In genomic region chr10:13732485-13732884, GRCh38 we compare ENCODE assay signal across 29 cellular contexts.
A peak's percentile ranks its signal among the peaks of the same experiment; 100 is the strongest.
DNase-seq lines count a peak whose midpoint lies in the region; ATAC-seq lines count a peak whose summit lies in the region.
"Had no signal": no experiment of that assay in that cellular context is flagged by ENCODE, and none has a peak within 500 bp of the region (broad histone marks: within the 10 kb centered on the region; RNA-seq: fewer than 3 reads in every experiment).

No MANE protein-coding gene starts in this region.

- ATAC-seq in sciatic nerve (peak; percentile 68), GM21515 (IDR thresholded peaks at IDR 0.05; ENCODE audit: unreplicated experiment) (no peak)
- ATAC-seq: activated CD8-positive, alpha-beta T cell treated with anti-CD3 and anti-CD28 coated beads for 36 hours; CD8-positive, alpha-beta T cell had no signal

- intact Hi-C loops in dendritic cell treated with granulocyte-macrophage colony-stimulating factor and Interleukin-4, amounts not matched to agents 40 ng/mL and 50 ng/mL, for 4 days (cut with micrococcal nuclease), result no loop called here
- intact Hi-C loops in sciatic nerve (cut with DNase I), result no loop called here

- DNase-seq in NCI-H1105 (lab: John Stamatoyannopoulos, UW), result peak; percentile 7
- no peak for DNase-seq in NCI-H1105 treated with DMSO at 0.1 percent for 48 hours (lab: John Stamatoyannopoulos, UW)
- DNase-seq in NCI-H2171 (lab: John Stamatoyannopoulos, UW), result peak; percentile 52
- peak; percentile 49 for DNase-seq in sciatic nerve (ENCODE audit: low spot score)
- DNase-seq in kidney glomerular epithelial cell (lab: John Stamatoyannopoulos, UW), result no peak
- no peak for DNase-seq in superior temporal gyrus (ENCODE audit: extremely low spot score)
- DNase-seq: 8988T; activated CD4-positive, CD25-positive, alpha-beta regulatory T cell treated with anti-CD3 and anti-CD28 coated beads, Interleukin-2, amount 50 U/mL, for 72 hours; activated CD8-positive, alpha-beta T cell treated with anti-CD3 and anti-CD28 coated beads for 36 hours; activated effector memory CD4-positive, alpha-beta T cell treated with Interleukin-2 at 50 U/mL for 16 hours; activated naive CD8-positive, alpha-beta T cell treated with anti-CD3 and anti-CD28 coated beads, Interleukin-2, amount 10 ng/mL, durations not matched to agents 7 days and 5 days; activated T-cell treated with anti-CD3 and anti-CD28 coated beads for 4 hours; CD8-positive, alpha-beta T cell; DMS153; GDM1; GM23248; head of caudate nucleus; KBM-7; mesendoderm; naive B cell; NCI-H446 treated with DMSO at 0.1 percent for 48 hours; ovary; PC-9; SIG-M5; stimulated activated CD4-positive, alpha-beta T cell treated with anti-CD3 and anti-CD28 coated beads, Interleukin-4, amount 100 ng/mL, for 1 hour; stimulated activated naive CD4-positive, alpha-beta T cell treated with Interleukin-2 at 50 U/mL for 16 hours; tibial artery had no signal

- H3K4me3 Mint-ChIP-seq in dendritic cell treated with granulocyte-macrophage colony-stimulating factor and Interleukin-4, amounts not matched to agents 40 ng/mL and 50 ng/mL, for 4 days, result no peak overlapping the region
- H3K4me3 Mint-ChIP-seq: activated CD8-positive, alpha-beta T cell treated with anti-CD3 and anti-CD28 coated beads for 36 hours; activated naive CD8-positive, alpha-beta T cell treated with anti-CD3 and anti-CD28 coated beads, Interleukin-2, amount 10 ng/mL, durations not matched to agents 7 days and 5 days; CD8-positive, alpha-beta T cell had no signal

- no peaks in the 10 kb centered on the region for H3K36me3 Mint-ChIP-seq in dendritic cell treated with granulocyte-macrophage colony-stimulating factor and Interleukin-4, amounts not matched to agents 40 ng/mL and 50 ng/mL, for 4 days (ENCODE audit: low read depth)
- H3K36me3 Mint-ChIP-seq: activated naive CD8-positive, alpha-beta T cell treated with anti-CD3 and anti-CD28 coated beads, Interleukin-2, amount 10 ng/mL, durations not matched to agents 7 days and 5 days; CD8-positive, alpha-beta T cell; naive B cell had no signal

- H3K27ac Mint-ChIP-seq in dendritic cell treated with granulocyte-macrophage colony-stimulating factor and Interleukin-4, amounts not matched to agents 40 ng/mL and 50 ng/mL, for 4 days, result peak overlapping the region; percentile 33
- H3K27ac Mint-ChIP-seq: activated CD8-positive, alpha-beta T cell treated with anti-CD3 and anti-CD28 coated beads for 36 hours; activated naive CD8-positive, alpha-beta T cell treated with anti-CD3 and anti-CD28 coated beads, Interleukin-2, amount 10 ng/mL, durations not matched to agents 7 days and 5 days; CD8-positive, alpha-beta T cell had no signal

- no peaks in the 10 kb centered on the region for H3K9me3 Mint-ChIP-seq in dendritic cell treated with granulocyte-macrophage colony-stimulating factor and Interleukin-4, amounts not matched to agents 40 ng/mL and 50 ng/mL, for 4 days
- H3K9me3 Mint-ChIP-seq: activated CD8-positive, alpha-beta T cell treated with anti-CD3 and anti-CD28 coated beads for 36 hours; activated naive CD8-positive, alpha-beta T cell treated with anti-CD3 and anti-CD28 coated beads, Interleukin-2, amount 10 ng/mL, durations not matched to agents 7 days and 5 days; CD8-positive, alpha-beta T cell; naive B cell had no signal

- peaks cover 13% of the 10 kb centered on the region for H3K4me1 Mint-ChIP-seq in dendritic cell treated with granulocyte-macrophage colony-stimulating factor and Interleukin-4, amounts not matched to agents 40 ng/mL and 50 ng/mL, for 4 days (ENCODE audit: low read depth)
- H3K4me1 Mint-ChIP-seq: activated naive CD8-positive, alpha-beta T cell treated with anti-CD3 and anti-CD28 coated beads, Interleukin-2, amount 10 ng/mL, durations not matched to agents 7 days and 5 days; naive B cell had no signal

- peaks cover 11% of the 10 kb centered on the region for H3K27me3 Mint-ChIP-seq in dendritic cell treated with granulocyte-macrophage colony-stimulating factor and Interleukin-4, amounts not matched to agents 40 ng/mL and 50 ng/mL, for 4 days
- H3K27me3 Mint-ChIP-seq: activated CD8-positive, alpha-beta T cell treated with anti-CD3 and anti-CD28 coated beads for 36 hours had no signal

Comparison
In these comparisons a context has a peak if more than half of its experiments do, and no peak if none do; other contexts are left out.
1. DNase-seq: peak in NCI-H1105 (single experiment), NCI-H2171 (single experiment) and sciatic nerve (single experiment); none in NCI-H1105 treated with DMSO at 0.1 percent for 48 hours (single experiment), kidney glomerular epithelial cell (single experiment) and superior temporal gyrus (single experiment).